ENCODE assay signal across 22 cellular contexts in genomic region chr5:170867825-170868224, GRCh38. TPM values are rescaled to one million over a fixed set of nuclear protein-coding genes. Genes with fewer than 3 reads are reported as not detected.
A peak's percentile ranks its signal among the peaks of the same experiment; 100 is the strongest.
DNase-seq lines count a peak whose midpoint lies in the region; ATAC-seq, FAIRE-seq and TF ChIP-seq lines count a peak whose summit lies in the region.
"Had no signal": no experiment of that assay in that cellular context is flagged by ENCODE, and none has a peak within 500 bp of the region (broad histone marks: within the 10 kb centered on the region; RNA-seq: fewer than 3 reads in every experiment).

No MANE protein-coding gene starts in this region.

- H4K20me1 ChIP-seq in GM23338 (replicated peaks; ENCODE audit: insufficient read depth) = peaks cover 15% of the 10 kb centered on the region; the same call in 1 of the 2 replicates
- H4K20me1 ChIP-seq: BLaER1 had no signal

- peaks cover 40% of the 10 kb centered on the region for H3K4me1 ChIP-seq in GM23338 (ENCODE audit: insufficient read depth)
- H3K4me1 ChIP-seq in prostate gland (replicated peaks) = no peaks in the 10 kb centered on the region
- H3K4me1 ChIP-seq: BE2C, BLaER1 had no signal

- WGBS in prostate gland = 74% methylated on average over 1 of the region's 1 CpG

- H3K27me3 ChIP-seq in GM23338 (ENCODE audit: insufficient read depth) (peaks cover 8% of the 10 kb centered on the region), prostate gland (replicated peaks; ENCODE audit: insufficient read depth) (no peaks in the 10 kb centered on the region)
- H3K27me3 ChIP-seq: BE2C, BLaER1 had no signal

- intact Hi-C loops in prostate gland (cut with DNase I) = no loop called here

- no peaks in the 10 kb centered on the region for H3K9me2 ChIP-seq in GM23338 (ENCODE audit: insufficient read depth)

- ATAC-seq in GM23338 (no peak), SK-N-SH treated with all-trans-retinoic acid at 6 μM for 48 hours (no peak)

- H3K4me3 ChIP-seq in GM23338 = no peak overlapping the region
- H3K4me3 ChIP-seq in prostate gland = no peak overlapping the region
- H3K4me3 ChIP-seq: BLaER1 had no signal

- no peak overlapping the region for H3K27ac Mint-ChIP-seq in GM23338
- H3K27ac Mint-ChIP-seq: CD4-positive, alpha-beta memory T cell; CD4-positive, CD25-positive, alpha-beta regulatory T cell; CD8-positive, alpha-beta memory T cell had no signal

- DNase-seq in GM23338 (ENCODE audit: low spot score) = no peak
- no peak for DNase-seq in HTR-8/SVneo (ENCODE audit: insufficient read length, low spot score)
- DNase-seq in prostate gland (ENCODE audit: low spot score) = no peak
- DNase-seq in activated CD8-positive, alpha-beta memory T cell treated with anti-CD3 and anti-CD28 coated beads, Interleukin-2, amount 50 U/mL, for 4 hours = no peak
- DNase-seq: 8988T; ACHN; BE2C; C1 segment of cervical spinal cord; CD4-positive, alpha-beta memory T cell; CD4-positive, CD25-positive, alpha-beta regulatory T cell; CD8-positive, alpha-beta memory T cell; COR-L47; DMS79 treated with DMSO at 0.1 percent for 48 hours; GF-D8 had no signal

- no peak for TF ChIP-seq POLR2A in prostate gland (IDR thresholded peaks at IDR 0.05)

- H3K79me2 ChIP-seq in GM23338 (replicated peaks; ENCODE audit: insufficient read depth) = peaks cover 100% of the 10 kb centered on the region

- no peaks in the 10 kb centered on the region for H3K9me3 ChIP-seq in prostate gland
- H3K9me3 ChIP-seq: BE2C had no signal

- peaks cover 36% of the 10 kb centered on the region for H3K4me1 Mint-ChIP-seq in GM23338
- H3K4me1 Mint-ChIP-seq: CD4-positive, CD25-positive, alpha-beta regulatory T cell; CD8-positive, alpha-beta memory T cell had no signal

- peak; percentile 9 for FAIRE-seq in HTR-8/SVneo (lab: Jason Lieb, UNC)
- FAIRE-seq: A204.1, D721Med, GM12891, GM19239 had no signal

- no peak overlapping the region for H2AFZ ChIP-seq in GM23338

- peaks cover 6% of the 10 kb centered on the region for H3K27me3 Mint-ChIP-seq in GM23338 (ENCODE audit: insufficient read depth, low read depth, poor library complexity)
- H3K27me3 Mint-ChIP-seq: CD4-positive, CD25-positive, alpha-beta regulatory T cell had no signal

- H3K36me3 Mint-ChIP-seq in GM23338 (ENCODE audit: low read depth) = peaks cover 23% of the 10 kb centered on the region
- H3K36me3 Mint-ChIP-seq: CD14-positive monocyte; CD8-positive, alpha-beta memory T cell had no signal

- H3K27ac ChIP-seq in GM23338 (ENCODE audit: low read depth) = no peak overlapping the region
- H3K27ac ChIP-seq in prostate gland = no peak overlapping the region
- H3K27ac ChIP-seq: BLaER1 had no signal

- no peaks in the 10 kb centered on the region for H3F3A ChIP-seq in GM23338 (replicated peaks; ENCODE audit: low read depth)

- H3K4me3 Mint-ChIP-seq in GM23338 = no peak overlapping the region
- H3K4me3 Mint-ChIP-seq: CD14-positive monocyte; CD4-positive, alpha-beta memory T cell; CD4-positive, CD25-positive, alpha-beta regulatory T cell; CD8-positive, alpha-beta memory T cell had no signal

- H3K9me3 Mint-ChIP-seq in GM23338 = peaks cover 21% of the 10 kb centered on the region

- H3K36me3 ChIP-seq in GM23338 (ENCODE audit: insufficient read depth) (no peaks in the 10 kb centered on the region), prostate gland (no peaks in the 10 kb centered on the region)
- H3K36me3 ChIP-seq: BE2C, BLaER1 had no signal

- H3K4me2 ChIP-seq in GM23338 = peak overlapping the region; percentile 66
- H3K4me2 ChIP-seq: BLaER1 had no signal

- TF ChIP-seq CTCF in GM23338 (conservative IDR thresholded peaks at IDR 0.05; ENCODE audit: low read depth in 2 of 2) (no peak), prostate gland (IDR thresholded peaks at IDR 0.05) (no peak)

TF ChIP-seq in GM23338, 12 proteins besides CTCF, POLR2A, EP300 and RAD21 (continues in another document):
- no peak for TF ChIP-seq ZNF114 (CRISPR knock-in tag; IDR thresholded peaks at IDR 0.05)
- no peak for TF ChIP-seq POLR2AphosphoS5 (IDR thresholded peaks at IDR 0.05; ENCODE audit: low read depth)
- TF ChIP-seq STAT1 (IDR thresholded peaks at IDR 0.05; ENCODE audit: unreplicated experiment) = no peak
- no peak for TF ChIP-seq CREB1 (CRISPR knock-in tag; IDR thresholded peaks at IDR 0.05; ENCODE audit: low read depth)
- no peak for TF ChIP-seq EZH2 (IDR thresholded peaks at IDR 0.05; ENCODE audit: low read depth, unreplicated experiment)
- TF ChIP-seq, protein P1, sequence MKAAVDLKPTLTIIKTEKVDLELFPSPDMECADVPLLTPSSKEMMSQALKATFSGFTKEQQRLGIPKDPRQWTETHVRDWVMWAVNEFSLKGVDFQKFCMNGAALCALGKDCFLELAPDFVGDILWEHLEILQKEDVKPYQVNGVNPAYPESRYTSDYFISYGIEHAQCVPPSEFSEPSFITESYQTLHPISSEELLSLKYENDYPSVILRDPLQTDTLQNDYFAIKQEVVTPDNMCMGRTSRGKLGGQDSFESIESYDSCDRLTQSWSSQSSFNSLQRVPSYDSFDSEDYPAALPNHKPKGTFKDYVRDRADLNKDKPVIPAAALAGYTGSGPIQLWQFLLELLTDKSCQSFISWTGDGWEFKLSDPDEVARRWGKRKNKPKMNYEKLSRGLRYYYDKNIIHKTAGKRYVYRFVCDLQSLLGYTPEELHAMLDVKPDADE (IDR thresholded peaks at IDR 0.05) = no peak
- no peak for TF ChIP-seq JUNB (IDR thresholded peaks at IDR 0.05; ENCODE audit: unreplicated experiment)

TF ChIP-seq in SK-N-SH treated with all-trans-retinoic acid at 6 μM for 48 hours, 23 proteins besides CTCF, POLR2A, EP300 and RAD21:
- TF ChIP-seq OSR1 (CRISPR knock-in tag; IDR thresholded peaks at IDR 0.05) (no peak), ARNTL (CRISPR knock-in tag; IDR thresholded peaks at IDR 0.05; ENCODE audit: borderline replicate concordance, low read depth) (no peak), ISL1 (CRISPR knock-in tag; IDR thresholded peaks at IDR 0.05) (no peak), ZNF8 (CRISPR knock-in tag; IDR thresholded peaks at IDR 0.05) (no peak), ZC3H10 (CRISPR knock-in tag; IDR thresholded peaks at IDR 0.05) (no peak)
- TF ChIP-seq, protein P2, sequence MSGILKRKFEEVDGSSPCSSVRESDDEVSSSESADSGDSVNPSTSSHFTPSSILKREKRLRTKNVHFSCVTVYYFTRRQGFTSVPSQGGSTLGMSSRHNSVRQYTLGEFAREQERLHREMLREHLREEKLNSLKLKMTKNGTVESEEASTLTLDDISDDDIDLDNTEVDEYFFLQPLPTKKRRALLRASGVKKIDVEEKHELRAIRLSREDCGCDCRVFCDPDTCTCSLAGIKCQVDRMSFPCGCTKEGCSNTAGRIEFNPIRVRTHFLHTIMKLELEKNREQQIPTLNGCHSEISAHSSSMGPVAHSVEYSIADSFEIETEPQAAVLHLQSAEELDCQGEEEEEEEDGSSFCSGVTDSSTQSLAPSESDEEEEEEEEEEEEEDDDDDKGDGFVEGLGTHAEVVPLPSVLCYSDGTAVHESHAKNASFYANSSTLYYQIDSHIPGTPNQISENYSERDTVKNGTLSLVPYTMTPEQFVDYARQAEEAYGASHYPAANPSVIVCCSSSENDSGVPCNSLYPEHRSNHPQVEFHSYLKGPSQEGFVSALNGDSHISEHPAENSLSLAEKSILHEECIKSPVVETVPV (CRISPR knock-in tag; IDR thresholded peaks at IDR 0.05) = no peak
- TF ChIP-seq, protein P3, sequence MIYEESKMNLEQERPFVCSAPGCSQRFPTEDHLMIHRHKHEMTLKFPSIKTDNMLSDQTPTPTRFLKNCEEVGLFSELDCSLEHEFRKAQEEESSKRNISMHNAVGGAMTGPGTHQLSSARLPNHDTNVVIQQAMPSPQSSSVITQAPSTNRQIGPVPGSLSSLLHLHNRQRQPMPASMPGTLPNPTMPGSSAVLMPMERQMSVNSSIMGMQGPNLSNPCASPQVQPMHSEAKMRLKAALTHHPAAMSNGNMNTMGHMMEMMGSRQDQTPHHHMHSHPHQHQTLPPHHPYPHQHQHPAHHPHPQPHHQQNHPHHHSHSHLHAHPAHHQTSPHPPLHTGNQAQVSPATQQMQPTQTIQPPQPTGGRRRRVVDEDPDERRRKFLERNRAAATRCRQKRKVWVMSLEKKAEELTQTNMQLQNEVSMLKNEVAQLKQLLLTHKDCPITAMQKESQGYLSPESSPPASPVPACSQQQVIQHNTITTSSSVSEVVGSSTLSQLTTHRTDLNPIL (CRISPR knock-in tag; IDR thresholded peaks at IDR 0.05; ENCODE audit: low read depth) = no peak
- TF ChIP-seq, protein P4, sequence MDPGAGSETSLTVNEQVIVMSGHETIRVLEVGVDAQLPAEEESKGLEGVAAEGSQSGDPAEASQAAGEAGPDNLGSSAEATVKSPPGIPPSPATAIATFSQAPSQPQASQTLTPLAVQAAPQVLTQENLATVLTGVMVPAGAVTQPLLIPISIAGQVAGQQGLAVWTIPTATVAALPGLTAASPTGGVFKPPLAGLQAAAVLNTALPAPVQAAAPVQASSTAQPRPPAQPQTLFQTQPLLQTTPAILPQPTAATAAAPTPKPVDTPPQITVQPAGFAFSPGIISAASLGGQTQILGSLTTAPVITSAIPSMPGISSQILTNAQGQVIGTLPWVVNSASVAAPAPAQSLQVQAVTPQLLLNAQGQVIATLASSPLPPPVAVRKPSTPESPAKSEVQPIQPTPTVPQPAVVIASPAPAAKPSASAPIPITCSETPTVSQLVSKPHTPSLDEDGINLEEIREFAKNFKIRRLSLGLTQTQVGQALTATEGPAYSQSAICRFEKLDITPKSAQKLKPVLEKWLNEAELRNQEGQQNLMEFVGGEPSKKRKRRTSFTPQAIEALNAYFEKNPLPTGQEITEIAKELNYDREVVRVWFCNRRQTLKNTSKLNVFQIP (CRISPR knock-in tag; IDR thresholded peaks at IDR 0.05; ENCODE audit: borderline replicate concordance, low read depth) = no peak

RNA-seq across cellular contexts. Expression of gene RANBP17, which starts 6.0 kb away (rescaled TPM):
- total RNA-seq in GM23338 (2014; rRNA removed; shearing (Covaris generic)) = 53.1 and 92.5 TPM in 2 replicates
- polyA plus RNA-seq in GM23338 (2016; fragmentation: Nextera tagmentation; extraction: Ambion mirVana) = 33.7 and 43.8 TPM in 2 replicates
- total RNA-seq in prostate gland = 10 to 100 TPM in 1 of 2 donors, 1 to 10 TPM in 1; 5.4 to 19.8 TPM
- total RNA-seq: A673; CD4-positive, alpha-beta memory T cell; CD4-positive, CD25-positive, alpha-beta regulatory T cell; CD8-positive, alpha-beta memory T cell had no signal
- polyA plus RNA-seq: CD4-positive, alpha-beta memory T cell; CD4-positive, CD25-positive, alpha-beta regulatory T cell; CD8-positive, alpha-beta memory T cell had no signal
